Comparison of ENCODE assay signal across 22 cellular contexts in the genomic region with DNA sequence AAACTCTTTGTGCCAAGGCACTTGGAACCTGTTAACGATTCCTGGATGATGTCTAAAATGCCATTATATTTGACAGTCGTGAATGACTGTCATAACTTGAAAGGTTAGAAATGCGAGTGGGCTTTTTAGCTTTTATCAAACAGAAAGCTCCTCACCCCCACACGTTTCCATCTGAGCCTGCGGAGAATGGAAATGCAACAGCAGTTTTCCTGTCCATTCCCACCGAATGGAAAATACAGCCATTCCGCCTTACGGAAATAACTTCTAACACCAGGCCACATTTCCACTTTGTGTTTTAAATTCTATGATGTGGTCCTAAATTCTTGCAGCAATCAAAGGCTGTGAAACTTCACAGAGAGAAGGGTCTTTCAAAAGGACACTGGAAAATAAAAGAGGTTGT.
DNase-seq lines count a peak whose midpoint lies in the region; ATAC-seq lines count a peak whose summit lies in the region.
"Had no signal": no experiment of that assay in that cellular context is flagged by ENCODE, and none has a peak within 500 bp of the region (broad histone marks: within the 10 kb centered on the region; RNA-seq: fewer than 3 reads in every experiment).

No MANE protein-coding gene starts in this region.

- no peak overlapping the region for H3K4ac ChIP-seq in mesendoderm (ENCODE audit: low read depth, low read length)

- H3K27me3 Mint-ChIP-seq in activated CD4-positive, alpha-beta T cell treated with anti-CD3 and anti-CD28 coated beads, Interleukin-2, amount 10 ng/mL, durations not matched to agents 24 days and 14 days, result no peaks in the 10 kb centered on the region
- H3K27me3 Mint-ChIP-seq in activated naive CD4-positive, alpha-beta T cell treated with anti-CD3 and anti-CD28 coated beads, Interleukin-2, amount 10 ng/mL, durations not matched to agents 7 days and 5 days, result no peaks in the 10 kb centered on the region
- no peaks in the 10 kb centered on the region for H3K27me3 Mint-ChIP-seq in T-helper 17 cell

- no peak overlapping the region for H3K23ac ChIP-seq in mesendoderm (ENCODE audit: low read length)

- intact Hi-C loops in activated CD4-positive, alpha-beta T cell treated with anti-CD3 and anti-CD28 coated beads, Interleukin-2, amount 10 ng/mL, durations not matched to agents 24 days and 14 days (cut with micrococcal nuclease), result loop anchor here (1.0 to 10.0 kb wide), 2 partner anchors 43 to 300 kb away; no protein-coding TSS in a partner anchor

- no peak for DNase-seq in activated CD4-positive, alpha-beta T cell treated with anti-CD3 and anti-CD28 coated beads, Interleukin-2, amount 10 ng/mL, durations not matched to agents 24 days and 14 days
- DNase-seq in activated CD4-positive, alpha-beta T cell treated with anti-CD3 and anti-CD28 coated beads, Interleukin-2, amount 50 U/mL, for 48 hours, result no peak
- DNase-seq in activated naive CD4-positive, alpha-beta T cell treated with anti-CD3 and anti-CD28 coated beads, Interleukin-2, amount 10 ng/mL, durations not matched to agents 7 days and 5 days, result no peak
- DNase-seq in activated naive CD4-positive, alpha-beta T cell treated with Interleukin-2 at 50 U/mL for 16 hours, result no peak
- DNase-seq in T-helper 17 cell (no peak), mesendoderm (no peak), DMS 273 treated with DMSO at 0.1 percent for 48 hours (lab: John Stamatoyannopoulos, UW) (no peak)
- DNase-seq: 8988T, AML-193, C1 segment of cervical spinal cord, DMS53, GDM1, GOT3, NCI-H1092 treated with DMSO at 0.1 percent for 48 hours, NCI-H1436 treated with DMSO at 0.1 percent for 48 hours, NCI-H1930, NCI-H510A, NCI-H748 treated with DMSO at 0.1 percent for 48 hours, PC-9, RPMI8226 had no signal

- no peaks in the 10 kb centered on the region for H3K79me2 ChIP-seq in mesendoderm (ENCODE audit: control insufficient read depth, insufficient read depth, low read length)

- H3K4me3 Mint-ChIP-seq in activated CD4-positive, alpha-beta T cell treated with anti-CD3 and anti-CD28 coated beads, Interleukin-2, amount 10 ng/mL, durations not matched to agents 24 days and 14 days, result peak overlapping the region; percentile 1
- no peak overlapping the region for H3K4me3 Mint-ChIP-seq in activated naive CD4-positive, alpha-beta T cell treated with anti-CD3 and anti-CD28 coated beads, Interleukin-2, amount 10 ng/mL, durations not matched to agents 7 days and 5 days
- no peak overlapping the region for H3K4me3 Mint-ChIP-seq in T-helper 17 cell

- no peak overlapping the region for H3K27ac ChIP-seq in mesendoderm (ENCODE audit: low read depth, low read length)
- H3K27ac ChIP-seq: PC-9 had no signal

- no peak overlapping the region for H3K4me2 ChIP-seq in mesendoderm (ENCODE audit: low read length)
- H3K4me2 ChIP-seq: PC-9 had no signal

- no peak overlapping the region for H4K5ac ChIP-seq in mesendoderm (ENCODE audit: low read length)

- H2BK15ac ChIP-seq in mesendoderm (replicated peaks; ENCODE audit: low read depth), result no peak overlapping the region

- no CpG with 5 or more reads among the region's 8 CpGs for WGBS in mesendoderm (ENCODE audit: extremely low coverage, insufficient coverage, low lambda C conversion rate)

- peaks cover 17% of the 10 kb centered on the region for H3K9me3 Mint-ChIP-seq in activated CD4-positive, alpha-beta T cell treated with anti-CD3 and anti-CD28 coated beads, Interleukin-2, amount 10 ng/mL, durations not matched to agents 24 days and 14 days
- H3K9me3 Mint-ChIP-seq in activated naive CD4-positive, alpha-beta T cell treated with anti-CD3 and anti-CD28 coated beads, Interleukin-2, amount 10 ng/mL, durations not matched to agents 7 days and 5 days, result peaks cover 3% of the 10 kb centered on the region

- no peak overlapping the region for H2BK120ac ChIP-seq in mesendoderm (ENCODE audit: low read depth, low read length)

- no peak overlapping the region for H3K9ac ChIP-seq in mesendoderm (ENCODE audit: low read length)

- H3K27ac Mint-ChIP-seq in activated CD4-positive, alpha-beta T cell treated with anti-CD3 and anti-CD28 coated beads, Interleukin-2, amount 10 ng/mL, durations not matched to agents 24 days and 14 days, result peak overlapping the region; percentile 9
- H3K27ac Mint-ChIP-seq in activated naive CD4-positive, alpha-beta T cell treated with anti-CD3 and anti-CD28 coated beads, Interleukin-2, amount 10 ng/mL, durations not matched to agents 7 days and 5 days, result peak overlapping the region; percentile 43
- H3K27ac Mint-ChIP-seq in T-helper 17 cell, result peak overlapping the region; percentile 74

- H3K4me3 ChIP-seq in mesendoderm (ENCODE audit: low read length), result no peak overlapping the region
- H3K4me3 ChIP-seq: PC-9 had no signal

- no peak overlapping the region for H3K56ac ChIP-seq in mesendoderm (ENCODE audit: low read length)

- H2BK5ac ChIP-seq in mesendoderm (ENCODE audit: low read length), result no peak overlapping the region

- H3K36me3 Mint-ChIP-seq in activated CD4-positive, alpha-beta T cell treated with anti-CD3 and anti-CD28 coated beads, Interleukin-2, amount 10 ng/mL, durations not matched to agents 24 days and 14 days (ENCODE audit: low read depth), result peaks cover 13% of the 10 kb centered on the region
- H3K36me3 Mint-ChIP-seq in activated naive CD4-positive, alpha-beta T cell treated with anti-CD3 and anti-CD28 coated beads, Interleukin-2, amount 10 ng/mL, durations not matched to agents 7 days and 5 days, result peaks cover 29% of the 10 kb centered on the region
- no peaks in the 10 kb centered on the region for H3K36me3 Mint-ChIP-seq in T-helper 17 cell (ENCODE audit: low read depth)

- CTCF ChIA-PET in activated naive CD4-positive, alpha-beta T cell treated with anti-CD3 and anti-CD28 coated beads, Interleukin-2, amount 10 ng/mL, durations not matched to agents 7 days and 5 days (lab: Charles Lee), result interaction anchor here (1.1 kb wide), 1 partner anchor 14 kb away, joined by 3 read pairs; no protein-coding TSS in a partner anchor

- H3K27me3 ChIP-seq in mesendoderm (ENCODE audit: insufficient read depth, low read length, poor library complexity), result no peaks in the 10 kb centered on the region

- peaks cover 4% of the 10 kb centered on the region for H3K79me1 ChIP-seq in mesendoderm (ENCODE audit: low read length)

- peaks cover 41% of the 10 kb centered on the region for H3K4me1 Mint-ChIP-seq in activated CD4-positive, alpha-beta T cell treated with anti-CD3 and anti-CD28 coated beads, Interleukin-2, amount 10 ng/mL, durations not matched to agents 24 days and 14 days
- peaks cover 66% of the 10 kb centered on the region for H3K4me1 Mint-ChIP-seq in activated naive CD4-positive, alpha-beta T cell treated with anti-CD3 and anti-CD28 coated beads, Interleukin-2, amount 10 ng/mL, durations not matched to agents 7 days and 5 days
- H3K4me1 Mint-ChIP-seq in T-helper 17 cell, result peaks cover 59% of the 10 kb centered on the region

- no peak for ATAC-seq in T-helper 17 cell
- no peak for ATAC-seq in GM18909 (IDR thresholded peaks at IDR 0.05; ENCODE audit: poor library complexity, unreplicated experiment)
- ATAC-seq: HCT116 had no signal

- no peak overlapping the region for H4K8ac ChIP-seq in mesendoderm (ENCODE audit: low read depth, low read length)

- H3K18ac ChIP-seq in mesendoderm (ENCODE audit: low read length), result peak overlapping the region; percentile 88

- no peaks in the 10 kb centered on the region for H3K9me3 ChIP-seq in T-helper 17 cell (ENCODE audit: control insufficient read depth, low read length, poor library complexity, severe bottlenecking)

- no peak overlapping the region for H2AK5ac ChIP-seq in mesendoderm (ENCODE audit: low read length)

- no peaks in the 10 kb centered on the region for H3K36me3 ChIP-seq in mesendoderm (ENCODE audit: control insufficient read depth, insufficient read depth, low read length)

- H3K4me1 ChIP-seq in mesendoderm (ENCODE audit: control insufficient read depth, low read depth, low read length), result peaks cover 4% of the 10 kb centered on the region

Comparison
In these comparisons a context has a peak if more than half of its experiments do, and no peak if none do; other contexts are left out.
1. H3K27ac Mint-ChIP-seq: peak in every context shown above with its lines; median percentile 74 in T-helper 17 cell; 43 in activated naive CD4-positive, alpha-beta T cell treated with anti-CD3 and anti-CD28 coated beads, Interleukin-2, amount 10 ng/mL, durations not matched to agents 7 days and 5 days; 9 in activated CD4-positive, alpha-beta T cell treated with anti-CD3 and anti-CD28 coated beads, Interleukin-2, amount 10 ng/mL, durations not matched to agents 24 days and 14 days.